In genomic region chr14:89493877-89494634, GRCh38 we compare ENCODE assay signal across 10 cellular contexts.
DNase-seq lines count a peak whose midpoint lies in the region; ATAC-seq, FAIRE-seq and TF ChIP-seq lines count a peak whose summit lies in the region.
"Had no signal": no experiment of that assay in that cellular context is flagged by ENCODE, and none has a peak within 500 bp of the region (broad histone marks: within the 10 kb centered on the region; RNA-seq: fewer than 3 reads in every experiment).

No MANE protein-coding gene starts in this region.

- FAIRE-seq in astrocyte (lab: Jason Lieb, UNC), result no peak

- no peak for DNase-seq in heart left ventricle
- DNase-seq in right atrium auricular region (ENCODE audit: low spot score), result no peak
- DNase-seq in astrocyte (ENCODE audit: low read depth), result peak; percentile 43
- no peak for DNase-seq in PC-3
- no peak for DNase-seq in upper lobe of left lung
- no peak for DNase-seq in DMS153 treated with DMSO at 0.1 percent for 48 hours (lab: John Stamatoyannopoulos, UW; ENCODE audit: unreplicated experiment)
- no peak for DNase-seq in GM23248
- DNase-seq: IMR-90, WERI-Rb-1 had no signal

- TF ChIP-seq CTCF in heart left ventricle (IDR thresholded peaks at IDR 0.05) (no peak), right atrium auricular region (IDR thresholded peaks at IDR 0.05) (no peak), astrocyte (IDR thresholded peaks at IDR 0.05; ENCODE audit: insufficient read depth, low read depth, low read length) (no peak), PC-3 (conservative IDR thresholded peaks at IDR 0.05; ENCODE audit: low read depth, low read length) (no peak), upper lobe of left lung (IDR thresholded peaks at IDR 0.05) (no peak)

- H3K4me1 Mint-ChIP-seq in astrocyte (ENCODE audit: low read depth, unreplicated experiment), result peaks cover 2% of the 10 kb centered on the region

- peak overlapping the region in 2 of 12 donors; percentile 4 to 18 for H3K4me3 ChIP-seq in heart left ventricle
- no peak overlapping the region for H3K4me3 ChIP-seq in right atrium auricular region
- H3K4me3 ChIP-seq in astrocyte (ENCODE audit: insufficient read depth, low read depth, low read length), result no peak overlapping the region
- H3K4me3 ChIP-seq in PC-3 (ENCODE audit: low read length), result no peak overlapping the region
- no peak overlapping the region for H3K4me3 ChIP-seq in upper lobe of left lung
- no peak overlapping the region for H3K4me3 ChIP-seq in GM23248

- 47 to 63% (median 53%) methylated on average over 11 of the region's 11 CpGs for WGBS in heart left ventricle, 4 donors
- WGBS in upper lobe of left lung, 2 donors, result 78 to 82% methylated on average over 11 of the region's 11 CpGs
- 95 to 96% methylated on average over 11 of the region's 11 CpGs for WGBS in GM23248 (ENCODE audit: low coverage in 1 of 2, low lambda C conversion rate in 2 of 2, missing lambda C conversion rate in 2 of 2), 2 experiments

- H3K4me1 ChIP-seq in heart left ventricle, result peaks cover 0 to 31% (median 13%) of the 10 kb centered on the region in 12 donors
- peaks cover 0 to 14% of the 10 kb centered on the region in 2 donors for H3K4me1 ChIP-seq in right atrium auricular region
- peaks cover 10% of the 10 kb centered on the region for H3K4me1 ChIP-seq in astrocyte (ENCODE audit: insufficient read depth, low read length)
- H3K4me1 ChIP-seq in PC-3 (ENCODE audit: insufficient read depth, low read length), result no peaks in the 10 kb centered on the region
- no peaks in the 10 kb centered on the region for H3K4me1 ChIP-seq in upper lobe of left lung
- H3K4me1 ChIP-seq in GM23248 (ENCODE audit: insufficient read depth), result no peaks in the 10 kb centered on the region; the same call in 1 of the 2 replicates

- H3K36me3 ChIP-seq in heart left ventricle (no peaks in the 10 kb centered on the region), right atrium auricular region (no peaks in the 10 kb centered on the region), astrocyte (ENCODE audit: insufficient read depth, low read length) (no peaks in the 10 kb centered on the region), PC-3 (ENCODE audit: low read depth, low read length) (no peaks in the 10 kb centered on the region), upper lobe of left lung (no peaks in the 10 kb centered on the region), GM23248 (ENCODE audit: low read depth) (no peaks in the 10 kb centered on the region)
- H3K36me3 ChIP-seq: WERI-Rb-1 had no signal

- H4K20me1 ChIP-seq in astrocyte (ENCODE audit: insufficient read depth, low read length) (peaks cover 5% of the 10 kb centered on the region), PC-3 (ENCODE audit: low read length) (no peaks in the 10 kb centered on the region), GM23248 (ENCODE audit: insufficient read depth) (no peaks in the 10 kb centered on the region)

- H3K4me3 Mint-ChIP-seq in astrocyte (ENCODE audit: unreplicated experiment), result no peak overlapping the region

- H3K27me3 ChIP-seq in heart left ventricle (no peaks in the 10 kb centered on the region), right atrium auricular region (no peaks in the 10 kb centered on the region), astrocyte (ENCODE audit: insufficient read depth, low read length) (peaks cover 5% of the 10 kb centered on the region), PC-3 (ENCODE audit: low read length) (no peaks in the 10 kb centered on the region), upper lobe of left lung (no peaks in the 10 kb centered on the region), GM23248 (replicated peaks; ENCODE audit: insufficient read depth) (no peaks in the 10 kb centered on the region)

- H3K79me2 ChIP-seq in astrocyte (ENCODE audit: insufficient read depth, low read length) (no peaks in the 10 kb centered on the region), PC-3 (ENCODE audit: low read length) (no peaks in the 10 kb centered on the region), GM23248 (ENCODE audit: insufficient read depth) (no peaks in the 10 kb centered on the region)

- H3K9ac ChIP-seq in astrocyte (ENCODE audit: low read length) (no peak overlapping the region), PC-3 (ENCODE audit: low read length) (no peak overlapping the region), GM23248 (no peak overlapping the region)

- no peaks in the 10 kb centered on the region for H3K27me3 Mint-ChIP-seq in astrocyte (ENCODE audit: low read depth, unreplicated experiment)

- peak; percentile 49 to 72 (median 64) for ATAC-seq in heart left ventricle
- ATAC-seq in HG03025 (IDR thresholded peaks at IDR 0.05; ENCODE audit: low FRiP score, unreplicated experiment), result peak; percentile 87
- no peak for ATAC-seq in PC-3
- no peak for ATAC-seq in upper lobe of left lung (ENCODE audit: low FRiP score in 2 of 2)

- no peaks in the 10 kb centered on the region for H3K36me3 Mint-ChIP-seq in astrocyte (ENCODE audit: low read depth, unreplicated experiment)

- POLR2A ChIA-PET in PC-3 (lab: Charles Lee; ENCODE audit: unreplicated experiment), result no interaction called here

- H3K27ac ChIP-seq in heart left ventricle, result no peak overlapping the region
- no peak overlapping the region for H3K27ac ChIP-seq in right atrium auricular region
- no peak overlapping the region for H3K27ac ChIP-seq in astrocyte (ENCODE audit: low read depth, low read length)
- no peak overlapping the region for H3K27ac ChIP-seq in PC-3 (ENCODE audit: low read length)
- no peak overlapping the region for H3K27ac ChIP-seq in upper lobe of left lung
- no peak overlapping the region for H3K27ac ChIP-seq in GM23248
- H3K27ac ChIP-seq: WERI-Rb-1 had no signal

- CTCF ChIA-PET in PC-3 (lab: Charles Lee), result no interaction called here

- intact Hi-C loops in heart left ventricle (cut with DNase I) (loop anchor here in 1 of 10 donors (10.0 kb wide), 1 partner anchor 279 kb away; no protein-coding TSS in a partner anchor), PC-3 (cut with micrococcal nuclease) (no loop called here)

- TF ChIP-seq POLR2A in heart left ventricle (IDR thresholded peaks at IDR 0.05) (no peak), upper lobe of left lung (IDR thresholded peaks at IDR 0.05) (no peak)

- TF ChIP-seq EP300 in upper lobe of left lung (IDR thresholded peaks at IDR 0.05), result no peak

- BruUV-seq in PC-3 (replicated peaks; lab: Mats Ljungman, UMichigan), result no TSS peak

- in situ Hi-C loops in GM23248 (cut with MboI), result no loop called here

- H3K9me3 ChIP-seq in heart left ventricle, result no peaks in the 10 kb centered on the region
- no peaks in the 10 kb centered on the region for H3K9me3 ChIP-seq in right atrium auricular region
- H3K9me3 ChIP-seq in astrocyte (ENCODE audit: insufficient read depth, low read depth, low read length), result no peaks in the 10 kb centered on the region
- H3K9me3 ChIP-seq in PC-3 (ENCODE audit: low read length), result no peaks in the 10 kb centered on the region
- H3K9me3 ChIP-seq in upper lobe of left lung, result no peaks in the 10 kb centered on the region
- H3K9me3 ChIP-seq in GM23248 (ENCODE audit: low read depth), result no peaks in the 10 kb centered on the region

- H3K9me2 ChIP-seq in PC-3 (replicated peaks; ENCODE audit: low read length), result no peaks in the 10 kb centered on the region
- H3K9me2 ChIP-seq in GM23248 (ENCODE audit: insufficient read depth), result no peaks in the 10 kb centered on the region

- H2AFZ ChIP-seq in astrocyte (ENCODE audit: low read depth, low read length) (no peak overlapping the region), PC-3 (ENCODE audit: low read length) (no peak overlapping the region), GM23248 (no peak overlapping the region)

- no peak overlapping the region for H3K27ac Mint-ChIP-seq in astrocyte (ENCODE audit: unreplicated experiment)

- peaks cover 1% of the 10 kb centered on the region for H3K9me3 Mint-ChIP-seq in astrocyte (ENCODE audit: unreplicated experiment)

- H3F3A ChIP-seq in PC-3 (ENCODE audit: low read length, unreplicated experiment), result no peaks in the 10 kb centered on the region
- H3F3A ChIP-seq in GM23248 (ENCODE audit: insufficient read depth), result 0 out of 2 replicates have a peak, but pooled peaks cover 4% of the 10 kb centered on the region

- no peak overlapping the region for H3K4me2 ChIP-seq in astrocyte (ENCODE audit: low read length)
- no peak overlapping the region for H3K4me2 ChIP-seq in PC-3 (ENCODE audit: low read length)
- no peak overlapping the region for H3K4me2 ChIP-seq in GM23248 (ENCODE audit: unreplicated experiment)

Comparison
In these comparisons a context has a peak if more than half of its experiments do, and no peak if none do; other contexts are left out.
1. ATAC-seq: peak in heart left ventricle (4 of 4) and HG03025 (single experiment); none in PC-3 (single experiment) and upper lobe of left lung (0 of 2).